32 cellular contexts compared by ENCODE assay signal in the genomic region with DNA sequence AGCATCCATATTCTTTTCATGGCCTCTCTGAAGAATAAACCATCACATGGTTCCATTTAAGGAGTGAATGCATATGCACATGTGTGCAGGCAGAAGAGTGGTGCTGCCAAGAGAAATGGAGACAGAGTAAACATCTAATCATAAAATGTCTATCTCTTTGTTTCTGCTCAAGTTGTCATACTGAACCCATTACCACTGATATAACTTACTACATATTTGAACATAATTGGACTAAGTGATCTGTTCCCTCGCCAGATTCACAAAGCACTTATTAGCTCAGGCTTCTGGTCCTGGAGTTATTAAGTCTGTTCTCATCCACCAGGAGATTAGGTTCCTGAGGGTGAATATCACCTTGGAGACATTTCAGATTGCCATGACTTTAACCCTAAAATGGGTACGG.
DNase-seq lines count a peak whose midpoint lies in the region; ATAC-seq and TF ChIP-seq lines count a peak whose summit lies in the region.
"Had no signal": no experiment of that assay in that cellular context is flagged by ENCODE, and none has a peak within 500 bp of the region (broad histone marks: within the 10 kb centered on the region; RNA-seq: fewer than 3 reads in every experiment).

No MANE protein-coding gene starts in this region.

- peak; percentile 31 for DNase-seq in SK-N-SH
- peak; percentile 26 for DNase-seq in fibroblast of peridontal ligament (ENCODE audit: extremely low read depth)
- no peak for DNase-seq in smooth muscle cell (lab: John Stamatoyannopoulos, UW; ENCODE audit: unreplicated experiment)
- no peak for DNase-seq in Caco-2
- no peak for DNase-seq in activated naive CD4-positive, alpha-beta T cell treated with anti-CD3 and anti-CD28 coated beads, Interleukin-2, amount 10 ng/mL, durations not matched to agents 7 days and 5 days
- DNase-seq: 8988T; ACHN; AML-193; BE2C; C1 segment of cervical spinal cord; Calu3; CD4-positive, alpha-beta memory T cell; CD4-positive, alpha-beta T cell; CD4-positive, CD25-positive, alpha-beta regulatory T cell; CD8-positive, alpha-beta memory T cell; CD8-positive, alpha-beta T cell; COR-L47; DMS 273 treated with DMSO at 0.1 percent for 48 hours; DMS153; DMS53; DMS79; DMS79 treated with DMSO at 0.1 percent for 48 hours; DND-41; EL had no signal

- WGBS in SK-N-SH (ENCODE audit: low lambda C conversion rate), result 71% methylated on average over 2 of the region's 2 CpGs
- WGBS in smooth muscle cell (ENCODE audit: low lambda C conversion rate), result 96% methylated on average over 2 of the region's 2 CpGs

- H3K9me3 ChIP-seq in SK-N-SH, result no peaks in the 10 kb centered on the region
- H3K9me3 ChIP-seq in smooth muscle cell (replicated peaks; ENCODE audit: low read depth), result no peaks in the 10 kb centered on the region
- no peaks in the 10 kb centered on the region for H3K9me3 ChIP-seq in Caco-2
- H3K9me3 ChIP-seq: A549, BE2C, BLaER1 had no signal

- CTCF ChIA-PET in SK-N-SH (lab: Yijun Ruan, JAX) (interaction anchor here (0.6 to 1.5 kb wide), 4 partner anchors 11 to 400 kb away, joined by 3 to 5 read pairs (median 4); no protein-coding TSS in a partner anchor), Caco-2 (lab: Charles Lee) (interaction anchor here (1.2 kb wide), 1 partner anchor 36 kb away, joined by 3 read pairs; no protein-coding TSS in a partner anchor)
- CTCF ChIA-PET in activated naive CD4-positive, alpha-beta T cell treated with anti-CD3 and anti-CD28 coated beads, Interleukin-2, amount 10 ng/mL, durations not matched to agents 7 days and 5 days (lab: Charles Lee), result interaction anchor here (1.3 kb wide), 1 partner anchor 37 kb away, joined by 3 read pairs; no protein-coding TSS in a partner anchor

- H3K27me3 Mint-ChIP-seq in Caco-2 (ENCODE audit: insufficient read depth, unreplicated experiment), result no peaks in the 10 kb centered on the region
- H3K27me3 Mint-ChIP-seq in activated naive CD4-positive, alpha-beta T cell treated with anti-CD3 and anti-CD28 coated beads, Interleukin-2, amount 10 ng/mL, durations not matched to agents 7 days and 5 days, result peaks cover 5% of the 10 kb centered on the region

- no peak overlapping the region for H3K4me3 Mint-ChIP-seq in Caco-2 (ENCODE audit: unreplicated experiment)
- H3K4me3 Mint-ChIP-seq in activated naive CD4-positive, alpha-beta T cell treated with anti-CD3 and anti-CD28 coated beads, Interleukin-2, amount 10 ng/mL, durations not matched to agents 7 days and 5 days, result no peak overlapping the region
- H3K4me3 Mint-ChIP-seq: B cell; CD14-positive monocyte; CD4-positive, alpha-beta memory T cell; CD4-positive, alpha-beta T cell; CD4-positive, CD25-positive, alpha-beta regulatory T cell; CD8-positive, alpha-beta memory T cell; CD8-positive, alpha-beta T cell had no signal

- H3K27ac ChIP-seq in SK-N-SH (ENCODE audit: low read depth in 2 of 2, low read length in 1 of 2) (peak overlapping the region in 1 of 2 experiments; percentile 62; a peak in 2 of 4 replicates), smooth muscle cell (ENCODE audit: low read depth) (no peak overlapping the region)
- H3K27ac ChIP-seq: 22Rv1; A549; BLaER1; BLaER1 treated with 17β-estradiol and CSF1 and Interleukin-3, amounts not matched to agents 10 nM and 100 nM; C4-2B had no signal

- no peaks in the 10 kb centered on the region for H3K27me3 ChIP-seq in SK-N-SH (ENCODE audit: insufficient read depth)
- no peaks in the 10 kb centered on the region for H3K27me3 ChIP-seq in smooth muscle cell (ENCODE audit: low read depth)
- H3K27me3 ChIP-seq in Caco-2 (replicated peaks; ENCODE audit: control insufficient read depth, insufficient read depth, low read length), result no peaks in the 10 kb centered on the region
- H3K27me3 ChIP-seq: BE2C; BLaER1; BLaER1 treated with 17β-estradiol and CSF1 and Interleukin-3, amounts not matched to agents 10 nM and 100 nM had no signal

- H2AFZ ChIP-seq in SK-N-SH (ENCODE audit: low read depth) (no peak overlapping the region), smooth muscle cell (ENCODE audit: low read depth) (no peak overlapping the region)

- no peaks in the 10 kb centered on the region; a peak in 1 of 4 replicates for H3K4me1 ChIP-seq in SK-N-SH (ENCODE audit: control insufficient read depth in 1 of 2, insufficient read depth in 2 of 2, low read depth in 1 of 2, low read length in 1 of 2)
- no peaks in the 10 kb centered on the region for H3K4me1 ChIP-seq in smooth muscle cell (ENCODE audit: low read depth)
- H3K4me1 ChIP-seq in Caco-2, result no peaks in the 10 kb centered on the region
- H3K4me1 ChIP-seq: A549; BE2C; BLaER1; BLaER1 treated with 17β-estradiol and CSF1 and Interleukin-3, amounts not matched to agents 10 nM and 100 nM had no signal

- TF ChIP-seq EP300 in SK-N-SH (IDR thresholded peaks at IDR 0.05; ENCODE audit: borderline replicate concordance in 1 of 2, low read depth in 1 of 2, low read length in 1 of 2), result peak in 1 of 2 experiments; percentile 67; a peak in 1 of 4 replicates

- H3F3A ChIP-seq in SK-N-SH (replicated peaks; ENCODE audit: insufficient read depth), result no peaks in the 10 kb centered on the region
- H3F3A ChIP-seq in smooth muscle cell (ENCODE audit: low read depth), result no peaks in the 10 kb centered on the region

- H3K36me3 ChIP-seq in SK-N-SH (replicated peaks in 1 of 2; ENCODE audit: control insufficient read depth in 1 of 2, insufficient read depth in 2 of 2, low read length in 1 of 2), result no peaks in the 10 kb centered on the region
- H3K36me3 ChIP-seq in smooth muscle cell (ENCODE audit: low read depth), result no peaks in the 10 kb centered on the region
- no peaks in the 10 kb centered on the region for H3K36me3 ChIP-seq in Caco-2 (ENCODE audit: control insufficient read depth, insufficient read depth, low read length)
- H3K36me3 ChIP-seq: BE2C; BLaER1; BLaER1 treated with 17β-estradiol and CSF1 and Interleukin-3, amounts not matched to agents 10 nM and 100 nM had no signal

- no peaks in the 10 kb centered on the region for H3K79me2 ChIP-seq in SK-N-SH (ENCODE audit: insufficient read depth)
- H3K79me2 ChIP-seq in smooth muscle cell (ENCODE audit: low read depth), result no peaks in the 10 kb centered on the region

- H3K9me3 Mint-ChIP-seq in Caco-2 (ENCODE audit: unreplicated experiment), result peaks cover 18% of the 10 kb centered on the region
- H3K9me3 Mint-ChIP-seq in activated naive CD4-positive, alpha-beta T cell treated with anti-CD3 and anti-CD28 coated beads, Interleukin-2, amount 10 ng/mL, durations not matched to agents 7 days and 5 days, result peaks cover 3% of the 10 kb centered on the region
- H3K9me3 Mint-ChIP-seq: CD4-positive, alpha-beta T cell; CD8-positive, alpha-beta memory T cell had no signal

- no TSS peak for BruUV-seq in Caco-2 (replicated peaks; lab: Mats Ljungman, UMichigan)

- H3K36me3 Mint-ChIP-seq in Caco-2 (ENCODE audit: insufficient read depth, unreplicated experiment), result no peaks in the 10 kb centered on the region
- no peaks in the 10 kb centered on the region for H3K36me3 Mint-ChIP-seq in activated naive CD4-positive, alpha-beta T cell treated with anti-CD3 and anti-CD28 coated beads, Interleukin-2, amount 10 ng/mL, durations not matched to agents 7 days and 5 days
- H3K36me3 Mint-ChIP-seq: CD14-positive monocyte; CD4-positive, alpha-beta memory T cell; CD8-positive, alpha-beta memory T cell; CD8-positive, alpha-beta T cell had no signal

- no peak overlapping the region for H3K9ac ChIP-seq in SK-N-SH
- no peak overlapping the region for H3K9ac ChIP-seq in smooth muscle cell (ENCODE audit: low read depth)
- H3K9ac ChIP-seq: BLaER1; BLaER1 treated with 17β-estradiol and CSF1 and Interleukin-3, amounts not matched to agents 10 nM and 100 nM had no signal

- H3K4me2 ChIP-seq in SK-N-SH (no peak overlapping the region), smooth muscle cell (no peak overlapping the region)
- H3K4me2 ChIP-seq: A549; BLaER1; BLaER1 treated with 17β-estradiol and CSF1 and Interleukin-3, amounts not matched to agents 10 nM and 100 nM had no signal

- intact Hi-C loops in Caco-2 (cut with micrococcal nuclease; ENCODE audit: unreplicated experiment), result no loop called here

- TF ChIP-seq RAD21 in SK-N-SH (IDR thresholded peaks at IDR 0.05; ENCODE audit: low read length), result peak; percentile 2; the same call in 1 of the 2 replicates

- no peaks in the 10 kb centered on the region for H3K9me2 ChIP-seq in SK-N-SH

- no peaks in the 10 kb centered on the region for H3K4me1 Mint-ChIP-seq in Caco-2 (ENCODE audit: low read depth, unreplicated experiment)
- no peaks in the 10 kb centered on the region for H3K4me1 Mint-ChIP-seq in activated naive CD4-positive, alpha-beta T cell treated with anti-CD3 and anti-CD28 coated beads, Interleukin-2, amount 10 ng/mL, durations not matched to agents 7 days and 5 days
- H3K4me1 Mint-ChIP-seq: B cell; CD14-positive monocyte; CD4-positive, alpha-beta memory T cell; CD8-positive, alpha-beta memory T cell had no signal

- H3K4me3 ChIP-seq in SK-N-SH (ENCODE audit: low read depth in 2 of 2, low read length in 1 of 2), result no peak overlapping the region
- no peak overlapping the region for H3K4me3 ChIP-seq in smooth muscle cell
- no peak overlapping the region for H3K4me3 ChIP-seq in Caco-2 (ENCODE audit: low read depth, low read length)
- H3K4me3 ChIP-seq: A549; BLaER1; BLaER1 treated with 17β-estradiol and CSF1 and Interleukin-3, amounts not matched to agents 10 nM and 100 nM had no signal

- POLR2A ChIA-PET in SK-N-SH (lab: Yijun Ruan, JAX) (no interaction called here), Caco-2 (lab: Charles Lee) (no interaction called here)

- no peaks in the 10 kb centered on the region for H4K20me1 ChIP-seq in SK-N-SH (ENCODE audit: insufficient read depth)
- H4K20me1 ChIP-seq in smooth muscle cell (ENCODE audit: low read depth), result no peaks in the 10 kb centered on the region
- H4K20me1 ChIP-seq: BLaER1; BLaER1 treated with 17β-estradiol and CSF1 and Interleukin-3, amounts not matched to agents 10 nM and 100 nM had no signal

- TF ChIP-seq CTCF in SK-N-SH (IDR thresholded peaks at IDR 0.05), result no peak
- TF ChIP-seq CTCF in smooth muscle cell (IDR thresholded peaks at IDR 0.05; ENCODE audit: borderline replicate concordance, insufficient read depth, poor library complexity, severe bottlenecking), result no peak
- no peak for TF ChIP-seq CTCF in Caco-2 (IDR thresholded peaks at IDR 0.05; ENCODE audit: insufficient read depth in 1 of 2, low read depth in 1 of 2, low read length in 1 of 2, severe bottlenecking in 1 of 2, unreplicated experiment in 1 of 2)

- no peak for ATAC-seq in SK-N-SH treated with all-trans-retinoic acid at 6 μM for 48 hours
- ATAC-seq: A549; CD8-positive, alpha-beta T cell had no signal

- no peak overlapping the region for H3K27ac Mint-ChIP-seq in Caco-2 (ENCODE audit: unreplicated experiment)
- no peak overlapping the region for H3K27ac Mint-ChIP-seq in activated naive CD4-positive, alpha-beta T cell treated with anti-CD3 and anti-CD28 coated beads, Interleukin-2, amount 10 ng/mL, durations not matched to agents 7 days and 5 days
- H3K27ac Mint-ChIP-seq: B cell; CD14-positive monocyte; CD4-positive, alpha-beta T cell; CD4-positive, CD25-positive, alpha-beta regulatory T cell; CD8-positive, alpha-beta memory T cell; CD8-positive, alpha-beta T cell had no signal

TF ChIP-seq in SK-N-SH, 30 proteins besides CTCF, POLR2A, EP300 and RAD21 (continues in another document):
- TF ChIP-seq FOXM1 (IDR thresholded peaks at IDR 0.05; ENCODE audit: low read depth) (no peak), RFX5 (IDR thresholded peaks at IDR 0.05; ENCODE audit: low read length) (no peak)

TF ChIP-seq in SK-N-SH treated with all-trans-retinoic acid at 6 μM for 48 hours, 23 proteins besides CTCF, POLR2A, EP300 and RAD21 (continues in another document):
- peak; percentile 44; the same call in 1 of the 2 replicates for TF ChIP-seq TCF4 (CRISPR knock-in tag; IDR thresholded peaks at IDR 0.05; ENCODE audit: borderline replicate concordance)

Comparison
In these comparisons a context has a peak if more than half of its experiments do, and no peak if none do; other contexts are left out.
1. DNase-seq: peak in SK-N-SH (single experiment) and fibroblast of peridontal ligament (single experiment); none in smooth muscle cell (single experiment), Caco-2 (0 of 2) and activated naive CD4-positive, alpha-beta T cell treated with anti-CD3 and anti-CD28 coated beads, Interleukin-2, amount 10 ng/mL, durations not matched to agents 7 days and 5 days (single experiment).